3 cellular contexts compared by ENCODE assay signal in the genomic region with DNA sequence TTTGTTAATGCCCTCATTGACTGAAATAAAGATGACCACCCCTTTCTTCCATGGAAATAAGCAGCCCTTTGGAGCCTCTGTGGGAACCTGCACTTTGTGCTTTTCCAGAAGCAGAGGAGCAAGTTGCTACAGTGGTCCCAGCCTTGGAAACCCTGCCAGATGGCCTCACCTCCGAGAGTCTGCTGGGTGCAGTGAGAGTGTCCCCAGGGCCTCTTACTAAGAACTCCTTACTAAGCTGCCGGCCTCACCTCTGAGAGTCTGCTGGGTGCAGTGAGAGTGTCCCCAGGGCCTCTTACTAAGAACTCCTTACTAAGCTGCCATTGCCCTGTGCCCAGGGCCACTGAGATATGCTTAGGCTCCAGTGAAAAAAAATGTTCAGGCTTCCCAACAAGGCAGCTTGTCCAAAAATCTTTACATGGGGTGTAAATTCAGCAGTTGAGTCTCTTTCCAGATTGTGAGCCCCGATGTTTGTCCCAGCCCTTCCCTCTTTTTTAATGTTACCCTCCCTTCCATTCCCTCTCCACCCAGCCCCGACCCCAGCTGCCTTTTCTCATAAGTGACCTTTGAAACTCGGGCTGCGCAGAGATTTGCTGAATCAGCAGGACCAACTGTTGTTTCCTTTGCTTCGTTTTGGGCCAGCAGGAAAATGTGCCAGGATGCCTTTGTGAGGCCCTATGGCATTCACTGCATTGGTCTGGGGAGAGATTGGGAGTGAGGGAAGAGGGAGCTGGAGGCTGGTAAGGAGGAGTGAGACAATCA.
TF ChIP-seq lines count a peak whose summit lies in the region.

No MANE protein-coding gene starts in this region.

TF ChIP-seq in A549, 52 proteins besides CTCF, POLR2A, EP300 and RAD21:
- TF ChIP-seq MAFK (IDR thresholded peaks at IDR 0.05; ENCODE audit: partially characterized antibody), result peak; percentile 71

TF ChIP-seq in IMR-90, 13 proteins besides CTCF, POLR2A, EP300 and RAD21:
- TF ChIP-seq MAFK (IDR thresholded peaks at IDR 0.05; ENCODE audit: low read depth, low read length), result peak; percentile 61

TF ChIP-seq in HepG2, 621 proteins besides CTCF, POLR2A, EP300 and RAD21:
- TF ChIP-seq MAFF (IDR thresholded peaks at IDR 0.05; ENCODE audit: low read depth, low read length) (peak; percentile 93), MAFK (conservative IDR thresholded peaks at IDR 0.05 in 1 of 2, IDR thresholded peaks at IDR 0.05 in 1 of 2; ENCODE audit: low read length in 2 of 2) (peak; percentile 95 to 96)
